Comparison of ENCODE assay signal across 8 cellular contexts in the genomic region with DNA sequence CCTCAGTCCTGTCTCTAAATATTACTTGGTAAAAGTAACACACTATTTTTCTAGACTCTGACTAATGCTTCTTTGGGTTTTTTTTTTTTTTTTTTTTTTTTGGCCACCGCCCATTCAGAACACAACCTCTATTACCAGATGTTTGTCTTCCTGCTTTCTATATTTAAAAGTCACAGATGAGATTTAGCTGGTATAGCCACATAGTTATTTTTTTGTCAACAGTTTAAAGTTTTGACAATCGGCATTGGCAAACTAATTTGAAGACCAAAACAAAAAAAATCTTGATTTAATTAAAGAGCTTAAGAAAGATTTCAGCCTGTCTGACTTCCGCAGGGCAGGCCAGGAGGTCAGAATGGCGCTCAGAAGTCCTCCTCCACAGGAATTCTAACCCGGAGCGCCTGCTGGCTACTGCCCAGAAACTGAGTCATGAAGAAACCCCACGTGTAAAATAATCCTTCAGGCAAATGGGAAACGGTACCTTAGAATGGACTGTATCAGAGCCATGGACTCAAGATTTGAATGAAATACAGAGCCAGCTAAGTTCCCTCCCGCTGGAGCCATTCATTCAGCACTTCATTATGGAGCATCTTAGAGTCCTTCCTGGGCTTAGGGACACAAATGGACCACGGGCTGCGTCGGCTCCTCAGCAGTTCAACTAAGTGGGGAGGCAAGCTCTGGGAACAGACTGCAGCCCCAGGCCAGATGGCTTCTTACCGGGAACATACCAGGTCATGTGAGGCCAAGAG. TPM values are rescaled to one million over a fixed set of nuclear protein-coding genes. Genes with fewer than 3 reads are reported as not detected.
A peak's percentile ranks its signal among the peaks of the same experiment; 100 is the strongest.
DNase-seq lines count a peak whose midpoint lies in the region; ATAC-seq and TF ChIP-seq lines count a peak whose summit lies in the region.

No MANE protein-coding gene starts in this region.

- DNase-seq in DMS 273 (lab: John Stamatoyannopoulos, UW; ENCODE audit: unreplicated experiment) (peak; percentile 95), SK-N-MC (ENCODE audit: low read depth, low spot score) (no peak), fibroblast of villous mesenchyme (ENCODE audit: low read depth) (peak; percentile 99), pons (ENCODE audit: low spot score) (peak; percentile 22), T-helper 1 cell (no peak), DMS53 (lab: John Stamatoyannopoulos, UW) (no peak)
- DNase-seq in stimulated activated effector memory CD8-positive, alpha-beta T cell treated with anti-CD3 and anti-CD28 coated beads, Interleukin-12 subunit alpha, Interleukin-12 subunit beta, amount 100 ng/mL, for 72 hours (ENCODE audit: low spot score in 2 of 2), result no peak
- DNase-seq in activated naive CD4-positive, alpha-beta T cell treated with anti-CD3 and anti-CD28 coated beads for 36 hours, result no peak

- no peaks in the 10 kb centered on the region for H3K36me3 ChIP-seq in SK-N-MC (ENCODE audit: insufficient read depth, low read length)

- peak overlapping the region; percentile 48 for H3K9ac ChIP-seq in SK-N-MC (ENCODE audit: insufficient read length)

- no peak for ATAC-seq in stimulated activated effector memory CD8-positive, alpha-beta T cell treated with anti-CD3 and anti-CD28 coated beads, Interleukin-12 subunit alpha, Interleukin-12 subunit beta, amount 100 ng/mL, for 72 hours

- no peaks in the 10 kb centered on the region for H3K27me3 Mint-ChIP-seq in activated naive CD4-positive, alpha-beta T cell treated with anti-CD3 and anti-CD28 coated beads for 36 hours (ENCODE audit: low read depth)

- no peaks in the 10 kb centered on the region for H3K4me1 Mint-ChIP-seq in stimulated activated effector memory CD8-positive, alpha-beta T cell treated with anti-CD3 and anti-CD28 coated beads, Interleukin-12 subunit alpha, Interleukin-12 subunit beta, amount 100 ng/mL, for 72 hours
- peaks cover 4% of the 10 kb centered on the region for H3K4me1 Mint-ChIP-seq in activated naive CD4-positive, alpha-beta T cell treated with anti-CD3 and anti-CD28 coated beads for 36 hours (ENCODE audit: low read depth)

- no peak overlapping the region for H3K27ac Mint-ChIP-seq in stimulated activated effector memory CD8-positive, alpha-beta T cell treated with anti-CD3 and anti-CD28 coated beads, Interleukin-12 subunit alpha, Interleukin-12 subunit beta, amount 100 ng/mL, for 72 hours
- H3K27ac Mint-ChIP-seq in activated naive CD4-positive, alpha-beta T cell treated with anti-CD3 and anti-CD28 coated beads for 36 hours, result no peak overlapping the region

- H3K4me3 Mint-ChIP-seq in stimulated activated effector memory CD8-positive, alpha-beta T cell treated with anti-CD3 and anti-CD28 coated beads, Interleukin-12 subunit alpha, Interleukin-12 subunit beta, amount 100 ng/mL, for 72 hours, result no peak overlapping the region
- no peak overlapping the region for H3K4me3 Mint-ChIP-seq in activated naive CD4-positive, alpha-beta T cell treated with anti-CD3 and anti-CD28 coated beads for 36 hours

- CTCF ChIA-PET in activated naive CD4-positive, alpha-beta T cell treated with anti-CD3 and anti-CD28 coated beads for 36 hours (lab: Charles Lee), result no interaction called here

- TF ChIP-seq CTCF in fibroblast of villous mesenchyme (IDR thresholded peaks at IDR 0.05; ENCODE audit: insufficient read depth, low read depth, low read length), result no peak

- intact Hi-C loops in activated naive CD4-positive, alpha-beta T cell treated with anti-CD3 and anti-CD28 coated beads for 36 hours (cut with micrococcal nuclease), result no loop called here

- H3K36me3 Mint-ChIP-seq in stimulated activated effector memory CD8-positive, alpha-beta T cell treated with anti-CD3 and anti-CD28 coated beads, Interleukin-12 subunit alpha, Interleukin-12 subunit beta, amount 100 ng/mL, for 72 hours, result no peaks in the 10 kb centered on the region
- no peaks in the 10 kb centered on the region for H3K36me3 Mint-ChIP-seq in activated naive CD4-positive, alpha-beta T cell treated with anti-CD3 and anti-CD28 coated beads for 36 hours (ENCODE audit: low read depth)

- H3K27ac ChIP-seq in SK-N-MC, result peak overlapping the region; percentile 65; the same call in 1 of the 2 replicates

- H3K4me3 ChIP-seq in SK-N-MC (0 out of 2 replicates have a peak overlapping the region, but pooled peaks have one; percentile 2), fibroblast of villous mesenchyme (ENCODE audit: low read depth, low read length) (no peak overlapping the region)

- H3K9me3 Mint-ChIP-seq in stimulated activated effector memory CD8-positive, alpha-beta T cell treated with anti-CD3 and anti-CD28 coated beads, Interleukin-12 subunit alpha, Interleukin-12 subunit beta, amount 100 ng/mL, for 72 hours, result no peaks in the 10 kb centered on the region
- H3K9me3 Mint-ChIP-seq in activated naive CD4-positive, alpha-beta T cell treated with anti-CD3 and anti-CD28 coated beads for 36 hours, result no peaks in the 10 kb centered on the region

- H3K9me3 ChIP-seq in SK-N-MC (ENCODE audit: low read depth, low read length), result no peaks in the 10 kb centered on the region

RNA-seq across cellular contexts. Expression of gene PTPDC1, which starts 55.6 kb away (rescaled TPM):
- total RNA-seq in fibroblast of villous mesenchyme, result 7.8 and 11.9 TPM in 2 replicates
- total RNA-seq in activated naive CD4-positive, alpha-beta T cell treated with anti-CD3 and anti-CD28 coated beads for 36 hours, result 1 to 10 TPM; 2.6 TPM

Comparison
In these comparisons a context has a peak if more than half of its experiments do, and no peak if none do; other contexts are left out.
1. DNase-seq: peak in DMS 273 (single experiment), fibroblast of villous mesenchyme (single experiment) and pons (single experiment); none in SK-N-MC (single experiment), stimulated activated effector memory CD8-positive, alpha-beta T cell treated with anti-CD3 and anti-CD28 coated beads, Interleukin-12 subunit alpha, Interleukin-12 subunit beta, amount 100 ng/mL, for 72 hours (0 of 2), activated naive CD4-positive, alpha-beta T cell treated with anti-CD3 and anti-CD28 coated beads for 36 hours (single experiment), T-helper 1 cell (0 of 5) and DMS53 (single experiment).